1 cellular context compared by ENCODE assay signal in genomic region chr4:181202249-181202648, GRCh38.
TF ChIP-seq lines count a peak whose summit lies in the region.

No MANE protein-coding gene starts in this region.

TF ChIP-seq in HepG2, 621 proteins besides CTCF, POLR2A, EP300 and RAD21 (continued from another document):
- TF ChIP-seq, protein P1, sequence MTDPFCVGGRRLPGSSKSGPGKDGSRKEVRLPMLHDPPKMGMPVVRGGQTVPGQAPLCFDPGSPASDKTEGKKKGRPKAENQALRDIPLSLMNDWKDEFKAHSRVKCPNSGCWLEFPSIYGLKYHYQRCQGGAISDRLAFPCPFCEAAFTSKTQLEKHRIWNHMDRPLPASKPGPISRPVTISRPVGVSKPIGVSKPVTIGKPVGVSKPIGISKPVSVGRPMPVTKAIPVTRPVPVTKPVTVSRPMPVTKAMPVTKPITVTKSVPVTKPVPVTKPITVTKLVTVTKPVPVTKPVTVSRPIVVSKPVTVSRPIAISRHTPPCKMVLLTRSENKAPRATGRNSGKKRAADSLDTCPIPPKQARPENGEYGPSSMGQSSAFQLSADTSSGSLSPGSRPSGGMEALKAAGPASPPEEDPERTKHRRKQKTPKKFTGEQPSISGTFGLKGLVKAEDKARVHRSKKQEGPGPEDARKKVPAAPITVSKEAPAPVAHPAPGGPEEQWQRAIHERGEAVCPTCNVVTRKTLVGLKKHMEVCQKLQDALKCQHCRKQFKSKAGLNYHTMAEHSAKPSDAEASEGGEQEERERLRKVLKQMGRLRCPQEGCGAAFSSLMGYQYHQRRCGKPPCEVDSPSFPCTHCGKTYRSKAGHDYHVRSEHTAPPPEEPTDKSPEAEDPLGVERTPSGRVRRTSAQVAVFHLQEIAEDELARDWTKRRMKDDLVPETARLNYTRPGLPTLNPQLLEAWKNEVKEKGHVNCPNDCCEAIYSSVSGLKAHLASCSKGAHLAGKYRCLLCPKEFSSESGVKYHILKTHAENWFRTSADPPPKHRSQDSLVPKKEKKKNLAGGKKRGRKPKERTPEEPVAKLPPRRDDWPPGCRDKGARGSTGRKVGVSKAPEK (CRISPR knock-in tag; IDR thresholded peaks at IDR 0.05; ENCODE audit: borderline replicate concordance) = no peak
- no peak for TF ChIP-seq ZNF136 (CRISPR knock-in tag; IDR thresholded peaks at IDR 0.05; ENCODE audit: low read depth)
- TF ChIP-seq PRPF4 (IDR thresholded peaks at IDR 0.05; ENCODE audit: low read depth, low read length, poor library complexity, severe bottlenecking) = no peak
- TF ChIP-seq ZNF24 (IDR thresholded peaks at IDR 0.05) = no peak
- no peak for TF ChIP-seq ZSCAN29 (CRISPR knock-in tag; conservative IDR thresholded peaks at IDR 0.05)
- no peak for TF ChIP-seq ZNF570 (CRISPR knock-in tag; IDR thresholded peaks at IDR 0.05; ENCODE audit: borderline replicate concordance)
- no peak for TF ChIP-seq ZBTB7B (CRISPR knock-in tag; IDR thresholded peaks at IDR 0.05)
- no peak for TF ChIP-seq ZNF296 (CRISPR knock-in tag; conservative IDR thresholded peaks at IDR 0.05)
- TF ChIP-seq ZBTB20 (CRISPR knock-in tag; IDR thresholded peaks at IDR 0.05; ENCODE audit: borderline replicate concordance, low read depth) = no peak
- TF ChIP-seq KLF11 (CRISPR knock-in tag; IDR thresholded peaks at IDR 0.05) = no peak
- no peak for TF ChIP-seq ZNF773 (CRISPR knock-in tag; IDR thresholded peaks at IDR 0.05; ENCODE audit: borderline replicate concordance)
- no peak for TF ChIP-seq ZSCAN21 (CRISPR knock-in tag; IDR thresholded peaks at IDR 0.05; ENCODE audit: borderline replicate concordance)
- no peak for TF ChIP-seq PREB (CRISPR knock-in tag; IDR thresholded peaks at IDR 0.05)
- no peak for TF ChIP-seq REL (CRISPR knock-in tag; conservative IDR thresholded peaks at IDR 0.05)
